Comparison of ENCODE assay signal across 10 cellular contexts in the genomic region with DNA sequence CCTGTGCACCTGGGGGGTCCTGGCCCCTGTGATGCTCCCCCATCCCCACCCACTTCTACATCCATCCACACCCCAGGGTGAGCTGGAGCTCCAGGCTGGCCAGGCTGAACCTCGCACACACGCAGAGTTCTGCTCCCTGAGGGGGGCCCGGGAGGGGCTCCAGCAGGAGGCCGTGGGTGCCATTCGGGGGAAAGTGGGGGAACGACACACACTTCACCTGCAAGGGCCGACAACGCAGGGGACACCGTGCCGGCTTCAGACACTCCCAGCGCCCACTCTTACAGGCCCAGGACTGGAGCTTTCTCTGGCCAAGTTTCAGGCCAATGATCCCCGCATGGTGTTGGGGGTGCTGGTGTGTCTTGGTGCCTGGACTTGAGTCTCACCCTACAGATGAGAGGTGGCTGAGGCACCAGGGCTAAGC. TPM values are rescaled to one million over a fixed set of nuclear protein-coding genes. Genes with fewer than 3 reads are reported as not detected.
DNase-seq lines count a peak whose midpoint lies in the region; ATAC-seq and TF ChIP-seq lines count a peak whose summit lies in the region.
"Had no signal": no experiment of that assay in that cellular context is flagged by ENCODE, and none has a peak within 500 bp of the region (broad histone marks: within the 10 kb centered on the region; RNA-seq: fewer than 3 reads in every experiment).

No MANE protein-coding gene starts in this region.

- H3K4me3 Mint-ChIP-seq in activated CD8-positive, alpha-beta T cell treated with anti-CD3 and anti-CD28 coated beads for 36 hours = peak overlapping the region; percentile 62
- H3K4me3 Mint-ChIP-seq in activated CD8-positive, alpha-beta T cell treated with anti-CD3 and anti-CD28 coated beads, Interleukin-2, amount 10 ng/mL, durations not matched to agents 7 days and 5 days = no peak overlapping the region

- H3K36me3 Mint-ChIP-seq in activated CD8-positive, alpha-beta T cell treated with anti-CD3 and anti-CD28 coated beads for 36 hours (ENCODE audit: low read depth) = no peaks in the 10 kb centered on the region
- H3K36me3 Mint-ChIP-seq in activated CD8-positive, alpha-beta T cell treated with anti-CD3 and anti-CD28 coated beads, Interleukin-2, amount 10 ng/mL, durations not matched to agents 7 days and 5 days (ENCODE audit: low read depth) = no peaks in the 10 kb centered on the region
- H3K36me3 Mint-ChIP-seq: activated CD8-positive, alpha-beta memory T cell treated with anti-CD3 and anti-CD28 coated beads, Interleukin-2, amount 10 ng/mL, durations not matched to agents 7 days and 5 days; activated naive CD8-positive, alpha-beta T cell had no signal

- POLR2A ChIA-PET in activated CD8-positive, alpha-beta T cell treated with anti-CD3 and anti-CD28 coated beads for 36 hours (lab: Charles Lee) = interaction anchor here (1.4 to 2.4 kb wide), 5 partner anchors 20 to 115 kb away, joined by 4 to 10 read pairs (median 5); a partner anchor contains a TSS
- POLR2A ChIA-PET in activated CD8-positive, alpha-beta T cell treated with anti-CD3 and anti-CD28 coated beads, Interleukin-2, amount 10 ng/mL, durations not matched to agents 7 days and 5 days (lab: Charles Lee) = interaction anchor here (0.9 to 2.3 kb wide), 5 partner anchors 19 to 172 kb away, joined by 3 to 10 read pairs (median 7); a partner anchor contains a TSS

- 75% methylated on average over 6 of the region's 12 CpGs for WGBS in mammary epithelial cell (ENCODE audit: low coverage, missing lambda C conversion rate)
- whole genome bisulfite sequencing in neuronal stem cell (ENCODE audit: extremely low coverage in 2 of 2, insufficient read length in 2 of 2, insufficient replicate concordance in 1 of 2), 2 donors = no CpG with 5 or more reads among the region's 12 CpGs

- H3K18ac ChIP-seq in neuronal stem cell (ENCODE audit: low read length) = peak overlapping the region; percentile 12

- H3K4ac ChIP-seq in neuronal stem cell (ENCODE audit: low read length) = no peak overlapping the region

- no peak for ATAC-seq in activated CD8-positive, alpha-beta T cell treated with anti-CD3 and anti-CD28 coated beads for 36 hours
- no peak for ATAC-seq in activated CD8-positive, alpha-beta T cell treated with anti-CD3 and anti-CD28 coated beads, Interleukin-2, amount 10 ng/mL, durations not matched to agents 7 days and 5 days
- ATAC-seq in GM18505 (IDR thresholded peaks at IDR 0.05; ENCODE audit: unreplicated experiment) (no peak), GM18873 (IDR thresholded peaks at IDR 0.05; ENCODE audit: low FRiP score, unreplicated experiment) (no peak)

- dilution Hi-C loops in mammary epithelial cell (cut with HindIII; ENCODE audit: low sequenced_read_pairs) = no loop called here

- H2AFZ ChIP-seq in mammary epithelial cell (ENCODE audit: low read depth, low read length) (no peak overlapping the region), neuronal stem cell (ENCODE audit: low read length) (no peak overlapping the region)

- peak overlapping the region; percentile 52 for H3K4me2 ChIP-seq in mammary epithelial cell (ENCODE audit: insufficient read depth, low read depth, low read length)
- H3K4me2 ChIP-seq in neuronal stem cell (ENCODE audit: insufficient read depth, low read length, poor library complexity, severe bottlenecking) = no peak overlapping the region

- DNase-seq in activated CD8-positive, alpha-beta T cell treated with anti-CD3 and anti-CD28 coated beads for 36 hours = no peak
- DNase-seq in activated CD8-positive, alpha-beta T cell treated with anti-CD3 and anti-CD28 coated beads, Interleukin-2, amount 10 ng/mL, durations not matched to agents 7 days and 5 days = no peak
- DNase-seq in mammary epithelial cell (no peak), neuronal stem cell (ENCODE audit: low spot score) (no peak), ureter (ENCODE audit: low spot score) (peak; percentile 43), SKM-1 treated with dmso at 0.1 percent for 144 hours (lab: John Stamatoyannopoulos, UW; ENCODE audit: unreplicated experiment) (no peak)

- peaks cover 10% of the 10 kb centered on the region for H3K27me3 Mint-ChIP-seq in activated CD8-positive, alpha-beta T cell treated with anti-CD3 and anti-CD28 coated beads for 36 hours
- H3K27me3 Mint-ChIP-seq in activated CD8-positive, alpha-beta T cell treated with anti-CD3 and anti-CD28 coated beads, Interleukin-2, amount 10 ng/mL, durations not matched to agents 7 days and 5 days (ENCODE audit: low read depth) = peaks cover 7% of the 10 kb centered on the region

- H3K4me3 ChIP-seq in mammary epithelial cell (replicated peaks in 1 of 3; ENCODE audit: insufficient read depth in 1 of 3, low read depth in 2 of 3, low read length in 3 of 3) = no peak overlapping the region
- no peak overlapping the region for H3K4me3 ChIP-seq in neuronal stem cell (ENCODE audit: low read length in 2 of 2)

- H3K27ac ChIP-seq in mammary epithelial cell (ENCODE audit: insufficient read depth, low read depth, low read length) = peak overlapping the region; percentile 55
- H3K27ac ChIP-seq in neuronal stem cell (replicated peaks; ENCODE audit: low read length) = no peak overlapping the region

- H2BK12ac ChIP-seq in neuronal stem cell (ENCODE audit: low read length) = no peak overlapping the region

- peaks cover 6% of the 10 kb centered on the region for H3K79me2 ChIP-seq in mammary epithelial cell (ENCODE audit: insufficient read depth, low read length)

- no peak overlapping the region for H3K14ac ChIP-seq in neuronal stem cell (ENCODE audit: low read length)

- H3K27me3 ChIP-seq in mammary epithelial cell (ENCODE audit: insufficient read depth, low read length) (no peaks in the 10 kb centered on the region), neuronal stem cell (ENCODE audit: control insufficient read depth in 3 of 3, insufficient read depth in 3 of 3, low read depth in 1 of 3, low read length in 3 of 3) (peaks cover 3 to 52% (median 41%) of the 10 kb centered on the region in 3 experiments)

- H3K36me3 ChIP-seq in mammary epithelial cell (ENCODE audit: insufficient read depth, low read length) (peaks cover 8% of the 10 kb centered on the region), neuronal stem cell (replicated peaks in 1 of 2; ENCODE audit: control insufficient read depth in 2 of 2, insufficient read depth in 2 of 2, low read length in 2 of 2) (no peaks in the 10 kb centered on the region)

- H4K8ac ChIP-seq in neuronal stem cell (ENCODE audit: low read depth, low read length) = no peak overlapping the region

- peak overlapping the region; percentile 80 for H2AK5ac ChIP-seq in neuronal stem cell (ENCODE audit: low read depth, low read length)

- peak overlapping the region; percentile 60 for H3K23ac ChIP-seq in neuronal stem cell (ENCODE audit: low read depth, low read length, poor library complexity)

- CTCF ChIA-PET in activated CD8-positive, alpha-beta T cell treated with anti-CD3 and anti-CD28 coated beads for 36 hours (lab: Charles Lee) = interaction anchor here (0.6 to 10.0 kb wide), 18 partner anchors 11 to 221 kb away, joined by 3 to 73 read pairs (median 5); a partner anchor contains a TSS
- CTCF ChIA-PET in activated CD8-positive, alpha-beta T cell treated with anti-CD3 and anti-CD28 coated beads, Interleukin-2, amount 10 ng/mL, durations not matched to agents 7 days and 5 days (lab: Charles Lee) = interaction anchor here (0.9 to 7.3 kb wide), 11 partner anchors 11 to 172 kb away, joined by 3 to 86 read pairs (median 5); a partner anchor contains a TSS
- CTCF ChIA-PET in mammary epithelial cell (lab: Charles Lee; ENCODE audit: low non-redundant PET) = interaction anchor here (0.5 kb wide), 1 partner anchor 34 kb away, joined by 3 read pairs; no protein-coding TSS in a partner anchor

- TSS peak; percentile 67 for BruUV-seq in mammary epithelial cell (replicated peaks; lab: Mats Ljungman, UMichigan)

- H2BK5ac ChIP-seq in neuronal stem cell (ENCODE audit: low read length) = no peak overlapping the region

- no peak for TF ChIP-seq CTCF in activated CD8-positive, alpha-beta T cell treated with anti-CD3 and anti-CD28 coated beads for 36 hours (IDR thresholded peaks at IDR 0.05)
- TF ChIP-seq CTCF in mammary epithelial cell (conservative IDR thresholded peaks at IDR 0.05 in 1 of 2, IDR thresholded peaks at IDR 0.05 in 1 of 2; ENCODE audit: extremely low read depth in 1 of 2, insufficient read depth in 1 of 2, low read depth in 1 of 2, low read length in 2 of 2) = no peak

- no peaks in the 10 kb centered on the region for H4K20me1 ChIP-seq in mammary epithelial cell (ENCODE audit: insufficient read depth, low read length)

- H2BK15ac ChIP-seq in neuronal stem cell (ENCODE audit: low read length) = no peak overlapping the region

- H3K27ac Mint-ChIP-seq in activated CD8-positive, alpha-beta T cell treated with anti-CD3 and anti-CD28 coated beads for 36 hours = no peak overlapping the region
- H3K27ac Mint-ChIP-seq in activated CD8-positive, alpha-beta T cell treated with anti-CD3 and anti-CD28 coated beads, Interleukin-2, amount 10 ng/mL, durations not matched to agents 7 days and 5 days = no peak overlapping the region
- H3K27ac Mint-ChIP-seq: activated CD8-positive, alpha-beta memory T cell treated with anti-CD3 and anti-CD28 coated beads, Interleukin-2, amount 10 ng/mL, durations not matched to agents 7 days and 5 days; activated naive CD8-positive, alpha-beta T cell had no signal

- H3K4me1 ChIP-seq in mammary epithelial cell (ENCODE audit: insufficient read depth, low read length) (peaks cover 51% of the 10 kb centered on the region), neuronal stem cell (ENCODE audit: control insufficient read depth in 2 of 2, insufficient read depth in 1 of 2, low read depth in 1 of 2, low read length in 2 of 2) (peaks cover 10% of the 10 kb centered on the region in 2 donors)

- H3K9ac ChIP-seq in mammary epithelial cell (ENCODE audit: insufficient read depth, low read length) (peak overlapping the region; percentile 45), neuronal stem cell (ENCODE audit: low read depth, low read length, poor library complexity) (peak overlapping the region; percentile 68)

- no peaks in the 10 kb centered on the region for H3K9me3 Mint-ChIP-seq in activated CD8-positive, alpha-beta T cell treated with anti-CD3 and anti-CD28 coated beads for 36 hours
- H3K9me3 Mint-ChIP-seq in activated CD8-positive, alpha-beta T cell treated with anti-CD3 and anti-CD28 coated beads, Interleukin-2, amount 10 ng/mL, durations not matched to agents 7 days and 5 days (ENCODE audit: insufficient read depth) = no peaks in the 10 kb centered on the region

- in situ Hi-C loops in mammary epithelial cell (cut with MboI; ENCODE audit: low sequenced_read_pairs in 2 of 2) = no loop called here

- H3K4me1 Mint-ChIP-seq in activated CD8-positive, alpha-beta T cell treated with anti-CD3 and anti-CD28 coated beads for 36 hours (ENCODE audit: low read depth) = peaks cover 14% of the 10 kb centered on the region
- peaks cover 18% of the 10 kb centered on the region for H3K4me1 Mint-ChIP-seq in activated CD8-positive, alpha-beta T cell treated with anti-CD3 and anti-CD28 coated beads, Interleukin-2, amount 10 ng/mL, durations not matched to agents 7 days and 5 days (ENCODE audit: low read depth)

- no peaks in the 10 kb centered on the region for H3K79me1 ChIP-seq in neuronal stem cell (ENCODE audit: low read depth, low read length)

- TF ChIP-seq POLR2A in GM18505 (IDR thresholded peaks at IDR 0.05; ENCODE audit: borderline replicate concordance, extremely low read depth, insufficient read depth, insufficient read length) = no peak

- peak overlapping the region; percentile 81 for H2BK120ac ChIP-seq in neuronal stem cell (ENCODE audit: low read depth, low read length)

- intact Hi-C loops in activated CD8-positive, alpha-beta T cell treated with anti-CD3 and anti-CD28 coated beads for 36 hours (cut with micrococcal nuclease) = loop anchor here (5.0 kb wide), 1 partner anchor 170 kb away; no protein-coding TSS in a partner anchor
- intact Hi-C loops in mammary epithelial cell (cut with micrococcal nuclease) = loop anchor here (2.0 to 5.0 kb wide), 2 partner anchors 20 to 70 kb away; a partner anchor contains a TSS

- no peaks in the 10 kb centered on the region for H3K9me3 ChIP-seq in mammary epithelial cell (replicated peaks; ENCODE audit: insufficient read depth, low read length)
- no peaks in the 10 kb centered on the region for H3K9me3 ChIP-seq in neuronal stem cell (replicated peaks in 1 of 2; ENCODE audit: control insufficient read depth in 2 of 2, insufficient read depth in 1 of 2, low read depth in 1 of 2, low read length in 2 of 2)

- no peak overlapping the region for H4K91ac ChIP-seq in neuronal stem cell (ENCODE audit: low read depth, low read length, poor library complexity)

RNA-seq across cellular contexts. Expression of a gene that starts 20.0 kb away (rescaled TPM):
- 100 to 1,000 TPM; 234 to 241 TPM for total RNA-seq in activated CD8-positive, alpha-beta T cell treated with anti-CD3 and anti-CD28 coated beads for 36 hours
- total RNA-seq in activated CD8-positive, alpha-beta T cell treated with anti-CD3 and anti-CD28 coated beads, Interleukin-2, amount 10 ng/mL, durations not matched to agents 7 days and 5 days = 100 to 1,000 TPM; 278 to 289 TPM
- 100 to 1,000 TPM; 102 to 140 TPM for total RNA-seq in mammary epithelial cell
- 142 TPM for polyA plus RNA-seq in mammary epithelial cell
- polyA minus RNA-seq in mammary epithelial cell = 102 TPM
- polyA plus RNA-seq in neuronal stem cell (2013, experiment 1 of 2) = 111 TPM
- 112 TPM for polyA plus RNA-seq in neuronal stem cell (2013, experiment 2 of 2)
- 172 TPM for total RNA-seq in ureter

RNA-seq across cellular contexts. Expression of a gene that starts 21.3 kb away (rescaled TPM):
- total RNA-seq in activated CD8-positive, alpha-beta T cell treated with anti-CD3 and anti-CD28 coated beads for 36 hours = 10 to 100 TPM; 15.0 to 16.7 TPM
- total RNA-seq in activated CD8-positive, alpha-beta T cell treated with anti-CD3 and anti-CD28 coated beads, Interleukin-2, amount 10 ng/mL, durations not matched to agents 7 days and 5 days = 10 to 100 TPM; 13.9 to 15.0 TPM
- total RNA-seq in mammary epithelial cell (100 to 1,000 TPM; 202 to 214 TPM), ureter (156 TPM)
- 140 TPM for polyA plus RNA-seq in mammary epithelial cell
- polyA minus RNA-seq in mammary epithelial cell = 75.0 TPM
- 6.7 TPM for polyA plus RNA-seq in neuronal stem cell (2013, experiment 1 of 2)
- polyA plus RNA-seq in neuronal stem cell (2013, experiment 2 of 2) = 6.7 TPM

RNA-seq across cellular contexts. Expression of a gene that starts 31.7 kb away (rescaled TPM):
- 10 to 100 TPM; 10.6 to 12.5 TPM for total RNA-seq in activated CD8-positive, alpha-beta T cell treated with anti-CD3 and anti-CD28 coated beads for 36 hours
- total RNA-seq in activated CD8-positive, alpha-beta T cell treated with anti-CD3 and anti-CD28 coated beads, Interleukin-2, amount 10 ng/mL, durations not matched to agents 7 days and 5 days = 10 to 100 TPM; 27.1 to 29.8 TPM
- total RNA-seq in mammary epithelial cell (10 to 100 TPM; 10.0 to 22.5 TPM), ureter (32.5 TPM)
- polyA plus RNA-seq in mammary epithelial cell = 9.6 TPM
- 1.6 TPM for polyA minus RNA-seq in mammary epithelial cell
- polyA plus RNA-seq in neuronal stem cell (2013, experiment 1 of 2) = 20.9 TPM
- 21.7 TPM for polyA plus RNA-seq in neuronal stem cell (2013, experiment 2 of 2)

RNA-seq across cellular contexts. Expression of a gene that starts 32.3 kb away (rescaled TPM):
- total RNA-seq in activated CD8-positive, alpha-beta T cell treated with anti-CD3 and anti-CD28 coated beads for 36 hours = 10 to 100 TPM; 59.1 to 59.3 TPM
- 10 to 100 TPM; 34.1 to 36.7 TPM for total RNA-seq in activated CD8-positive, alpha-beta T cell treated with anti-CD3 and anti-CD28 coated beads, Interleukin-2, amount 10 ng/mL, durations not matched to agents 7 days and 5 days
- total RNA-seq in mammary epithelial cell (10 to 100 TPM; 31.2 to 32.0 TPM), ureter (36.9 TPM)
- polyA plus RNA-seq in mammary epithelial cell = 15.2 TPM
- 28.2 TPM for polyA minus RNA-seq in mammary epithelial cell
- 37.2 TPM for polyA plus RNA-seq in neuronal stem cell (2013, experiment 1 of 2)
- 37.3 TPM for polyA plus RNA-seq in neuronal stem cell (2013, experiment 2 of 2)

RNA-seq across cellular contexts. Expression of a gene that starts 50.0 kb away (rescaled TPM):
- total RNA-seq in activated CD8-positive, alpha-beta T cell treated with anti-CD3 and anti-CD28 coated beads for 36 hours = 10 to 100 TPM; 45.8 to 48.8 TPM
- 10 to 100 TPM; 52.1 to 63.2 TPM for total RNA-seq in activated CD8-positive, alpha-beta T cell treated with anti-CD3 and anti-CD28 coated beads, Interleukin-2, amount 10 ng/mL, durations not matched to agents 7 days and 5 days
- total RNA-seq in mammary epithelial cell (10 to 100 TPM; 47.0 to 78.2 TPM), ureter (82.5 TPM)
- polyA plus RNA-seq in mammary epithelial cell = 29.6 TPM
- 39.8 TPM for polyA minus RNA-seq in mammary epithelial cell
- 45.2 TPM for polyA plus RNA-seq in neuronal stem cell (2013, experiment 1 of 2)
- polyA plus RNA-seq in neuronal stem cell (2013, experiment 2 of 2) = 42.6 TPM
